In the genomic region with DNA sequence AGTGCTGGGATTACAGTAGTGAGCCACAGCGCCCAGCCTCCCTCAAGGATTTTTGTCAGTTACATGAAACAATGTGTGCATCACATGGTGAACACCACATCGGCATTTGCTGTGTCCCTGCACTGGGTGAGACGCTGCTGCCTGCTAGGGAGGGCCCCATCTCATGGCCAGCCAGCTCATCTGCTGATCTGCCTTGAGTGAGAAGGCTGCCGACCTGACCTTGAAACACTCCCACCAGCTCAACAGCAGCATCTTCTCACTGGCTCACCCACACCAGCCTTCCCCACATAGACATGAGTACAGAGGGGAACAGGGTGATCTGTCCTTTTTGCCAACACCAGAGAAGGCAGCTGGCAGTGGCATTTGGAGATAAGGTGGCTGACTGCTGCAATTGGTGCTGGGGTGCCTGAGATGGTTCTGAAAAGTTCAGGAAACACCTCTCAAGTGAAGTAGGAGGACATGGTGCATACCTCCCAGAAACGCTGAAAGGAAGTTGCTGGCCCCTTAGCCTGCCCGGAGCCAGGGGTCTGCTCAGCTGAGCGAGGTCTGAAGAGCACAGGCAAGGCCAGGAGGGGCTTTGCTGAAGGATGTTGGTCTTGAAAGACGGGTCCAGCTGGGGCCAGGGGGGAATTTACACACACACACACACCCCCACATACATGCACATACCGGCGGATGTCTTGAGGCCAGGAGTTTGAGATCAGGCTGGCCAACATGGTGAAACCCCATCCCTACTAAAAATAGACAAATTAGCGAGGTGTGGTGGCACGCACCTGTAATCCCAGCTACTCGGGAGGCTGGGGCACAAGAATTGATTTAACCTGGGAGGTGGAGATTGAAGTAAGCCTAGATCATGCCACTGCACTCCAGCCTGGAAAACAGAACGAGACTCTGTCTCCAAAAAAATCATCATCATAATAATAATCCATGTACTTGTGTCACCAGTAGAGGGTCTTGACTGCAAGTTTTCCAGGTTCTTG, we compare ENCODE assay signal across 1 cellular context.
TF ChIP-seq lines count a peak whose summit lies in the region.

No MANE protein-coding gene starts in this region.

TF ChIP-seq in HepG2, 621 proteins besides CTCF, POLR2A, EP300 and RAD21:
- TF ChIP-seq ZSCAN29 (CRISPR knock-in tag; conservative IDR thresholded peaks at IDR 0.05), result 0 out of 2 replicates have a peak, but pooled peaks have one; percentile 51
- peak; percentile 53; the same call in 1 of the 2 replicates for TF ChIP-seq ZSCAN25 (CRISPR knock-in tag; IDR thresholded peaks at IDR 0.05)
- peak; percentile 51; the same call in 1 of the 2 replicates for TF ChIP-seq FOXC1 (CRISPR knock-in tag; IDR thresholded peaks at IDR 0.05; ENCODE audit: borderline replicate concordance)
- no peak for TF ChIP-seq NPAS2 (CRISPR knock-in tag; IDR thresholded peaks at IDR 0.05; ENCODE audit: borderline replicate concordance)
- TF ChIP-seq MTA1 (CRISPR knock-in tag; IDR thresholded peaks at IDR 0.05; ENCODE audit: borderline replicate concordance), result 0 out of 2 replicates have a peak, but pooled peaks have one; percentile 29
- TF ChIP-seq ZNF460 (CRISPR knock-in tag; IDR thresholded peaks at IDR 0.05; ENCODE audit: borderline replicate concordance), result peak; percentile 74; the same call in 1 of the 2 replicates
- no peak for TF ChIP-seq FOSL2 (CRISPR knock-in tag; IDR thresholded peaks at IDR 0.05)
- TF ChIP-seq YEATS2 (CRISPR knock-in tag; IDR thresholded peaks at IDR 0.05; ENCODE audit: borderline replicate concordance), result no peak
- TF ChIP-seq HDAC2 (CRISPR knock-in tag; IDR thresholded peaks at IDR 0.05), result 0 out of 2 replicates have a peak, but pooled peaks have one; percentile 2
- no peak; the same call in none of the 2 replicates for TF ChIP-seq SALL1 (CRISPR knock-in tag; IDR thresholded peaks at IDR 0.05)
- TF ChIP-seq MYC (CRISPR knock-in tag; IDR thresholded peaks at IDR 0.05; ENCODE audit: borderline replicate concordance), result 0 out of 2 replicates have a peak, but pooled peaks have one; percentile 11
- no peak for TF ChIP-seq TCF12 (IDR thresholded peaks at IDR 0.05)
- no peak for TF ChIP-seq TCF12 (CRISPR knock-in tag; IDR thresholded peaks at IDR 0.05)
- TF ChIP-seq, protein P1, sequence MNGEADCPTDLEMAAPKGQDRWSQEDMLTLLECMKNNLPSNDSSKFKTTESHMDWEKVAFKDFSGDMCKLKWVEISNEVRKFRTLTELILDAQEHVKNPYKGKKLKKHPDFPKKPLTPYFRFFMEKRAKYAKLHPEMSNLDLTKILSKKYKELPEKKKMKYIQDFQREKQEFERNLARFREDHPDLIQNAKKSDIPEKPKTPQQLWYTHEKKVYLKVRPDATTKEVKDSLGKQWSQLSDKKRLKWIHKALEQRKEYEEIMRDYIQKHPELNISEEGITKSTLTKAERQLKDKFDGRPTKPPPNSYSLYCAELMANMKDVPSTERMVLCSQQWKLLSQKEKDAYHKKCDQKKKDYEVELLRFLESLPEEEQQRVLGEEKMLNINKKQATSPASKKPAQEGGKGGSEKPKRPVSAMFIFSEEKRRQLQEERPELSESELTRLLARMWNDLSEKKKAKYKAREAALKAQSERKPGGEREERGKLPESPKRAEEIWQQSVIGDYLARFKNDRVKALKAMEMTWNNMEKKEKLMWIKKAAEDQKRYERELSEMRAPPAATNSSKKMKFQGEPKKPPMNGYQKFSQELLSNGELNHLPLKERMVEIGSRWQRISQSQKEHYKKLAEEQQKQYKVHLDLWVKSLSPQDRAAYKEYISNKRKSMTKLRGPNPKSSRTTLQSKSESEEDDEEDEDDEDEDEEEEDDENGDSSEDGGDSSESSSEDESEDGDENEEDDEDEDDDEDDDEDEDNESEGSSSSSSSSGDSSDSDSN (CRISPR knock-in tag; IDR thresholded peaks at IDR 0.05), result 0 out of 2 replicates have a peak, but pooled peaks have one; percentile 40
- TF ChIP-seq ZNF333 (CRISPR knock-in tag; IDR thresholded peaks at IDR 0.05; ENCODE audit: borderline replicate concordance), result 0 out of 2 replicates have a peak, but pooled peaks have one; percentile 29
- TF ChIP-seq ZNF543 (CRISPR knock-in tag; IDR thresholded peaks at IDR 0.05), result peak; percentile 46; the same call in 1 of the 2 replicates
- peak; percentile 24 for TF ChIP-seq TEAD3 (CRISPR knock-in tag; optimal IDR thresholded peaks at IDR 0.05; ENCODE audit: borderline replicate concordance)
- 0 out of 2 replicates have a peak, but pooled peaks have one; percentile 37 for TF ChIP-seq ZNF350 (CRISPR knock-in tag; IDR thresholded peaks at IDR 0.05; ENCODE audit: borderline replicate concordance, low read depth)
- TF ChIP-seq, protein P2, sequence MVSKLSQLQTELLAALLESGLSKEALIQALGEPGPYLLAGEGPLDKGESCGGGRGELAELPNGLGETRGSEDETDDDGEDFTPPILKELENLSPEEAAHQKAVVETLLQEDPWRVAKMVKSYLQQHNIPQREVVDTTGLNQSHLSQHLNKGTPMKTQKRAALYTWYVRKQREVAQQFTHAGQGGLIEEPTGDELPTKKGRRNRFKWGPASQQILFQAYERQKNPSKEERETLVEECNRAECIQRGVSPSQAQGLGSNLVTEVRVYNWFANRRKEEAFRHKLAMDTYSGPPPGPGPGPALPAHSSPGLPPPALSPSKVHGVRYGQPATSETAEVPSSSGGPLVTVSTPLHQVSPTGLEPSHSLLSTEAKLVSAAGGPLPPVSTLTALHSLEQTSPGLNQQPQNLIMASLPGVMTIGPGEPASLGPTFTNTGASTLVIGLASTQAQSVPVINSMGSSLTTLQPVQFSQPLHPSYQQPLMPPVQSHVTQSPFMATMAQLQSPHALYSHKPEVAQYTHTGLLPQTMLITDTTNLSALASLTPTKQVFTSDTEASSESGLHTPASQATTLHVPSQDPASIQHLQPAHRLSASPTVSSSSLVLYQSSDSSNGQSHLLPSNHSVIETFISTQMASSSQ (IDR thresholded peaks at IDR 0.05; ENCODE audit: low read depth), result no peak
- TF ChIP-seq, protein P2 (CRISPR knock-in tag; IDR thresholded peaks at IDR 0.05; ENCODE audit: borderline replicate concordance), result 0 out of 2 replicates have a peak, but pooled peaks have one; percentile 19
- peak; percentile 13; the same call in 1 of the 2 replicates for TF ChIP-seq TARDBP (CRISPR knock-in tag; IDR thresholded peaks at IDR 0.05)
- TF ChIP-seq ZNF678 (CRISPR knock-in tag; IDR thresholded peaks at IDR 0.05), result 0 out of 2 replicates have a peak, but pooled peaks have one; percentile 50
- TF ChIP-seq, protein P3, sequence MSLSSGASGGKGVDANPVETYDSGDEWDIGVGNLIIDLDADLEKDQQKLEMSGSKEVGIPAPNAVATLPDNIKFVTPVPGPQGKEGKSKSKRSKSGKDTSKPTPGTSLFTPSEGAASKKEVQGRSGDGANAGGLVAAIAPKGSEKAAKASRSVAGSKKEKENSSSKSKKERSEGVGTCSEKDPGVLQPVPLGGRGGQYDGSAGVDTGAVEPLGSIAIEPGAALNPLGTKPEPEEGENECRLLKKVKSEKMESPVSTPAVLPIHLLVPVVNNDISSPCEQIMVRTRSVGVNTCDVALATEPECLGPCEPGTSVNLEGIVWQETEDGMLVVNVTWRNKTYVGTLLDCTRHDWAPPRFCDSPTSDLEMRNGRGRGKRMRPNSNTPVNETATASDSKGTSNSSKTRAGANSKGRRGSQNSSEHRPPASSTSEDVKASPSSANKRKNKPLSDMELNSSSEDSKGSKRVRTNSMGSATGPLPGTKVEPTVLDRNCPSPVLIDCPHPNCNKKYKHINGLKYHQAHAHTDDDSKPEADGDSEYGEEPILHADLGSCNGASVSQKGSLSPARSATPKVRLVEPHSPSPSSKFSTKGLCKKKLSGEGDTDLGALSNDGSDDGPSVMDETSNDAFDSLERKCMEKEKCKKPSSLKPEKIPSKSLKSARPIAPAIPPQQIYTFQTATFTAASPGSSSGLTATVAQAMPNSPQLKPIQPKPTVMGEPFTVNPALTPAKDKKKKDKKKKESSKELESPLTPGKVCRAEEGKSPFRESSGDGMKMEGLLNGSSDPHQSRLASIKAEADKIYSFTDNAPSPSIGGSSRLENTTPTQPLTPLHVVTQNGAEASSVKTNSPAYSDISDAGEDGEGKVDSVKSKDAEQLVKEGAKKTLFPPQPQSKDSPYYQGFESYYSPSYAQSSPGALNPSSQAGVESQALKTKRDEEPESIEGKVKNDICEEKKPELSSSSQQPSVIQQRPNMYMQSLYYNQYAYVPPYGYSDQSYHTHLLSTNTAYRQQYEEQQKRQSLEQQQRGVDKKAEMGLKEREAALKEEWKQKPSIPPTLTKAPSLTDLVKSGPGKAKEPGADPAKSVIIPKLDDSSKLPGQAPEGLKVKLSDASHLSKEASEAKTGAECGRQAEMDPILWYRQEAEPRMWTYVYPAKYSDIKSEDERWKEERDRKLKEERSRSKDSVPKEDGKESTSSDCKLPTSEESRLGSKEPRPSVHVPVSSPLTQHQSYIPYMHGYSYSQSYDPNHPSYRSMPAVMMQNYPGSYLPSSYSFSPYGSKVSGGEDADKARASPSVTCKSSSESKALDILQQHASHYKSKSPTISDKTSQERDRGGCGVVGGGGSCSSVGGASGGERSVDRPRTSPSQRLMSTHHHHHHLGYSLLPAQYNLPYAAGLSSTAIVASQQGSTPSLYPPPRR (CRISPR knock-in tag; IDR thresholded peaks at IDR 0.05; ENCODE audit: borderline replicate concordance), result 0 out of 2 replicates have a peak, but pooled peaks have one; percentile 21
- 0 out of 2 replicates have a peak, but pooled peaks have one; percentile 27 for TF ChIP-seq ZMAT3 (CRISPR knock-in tag; conservative IDR thresholded peaks at IDR 0.05)
- TF ChIP-seq, protein P4, sequence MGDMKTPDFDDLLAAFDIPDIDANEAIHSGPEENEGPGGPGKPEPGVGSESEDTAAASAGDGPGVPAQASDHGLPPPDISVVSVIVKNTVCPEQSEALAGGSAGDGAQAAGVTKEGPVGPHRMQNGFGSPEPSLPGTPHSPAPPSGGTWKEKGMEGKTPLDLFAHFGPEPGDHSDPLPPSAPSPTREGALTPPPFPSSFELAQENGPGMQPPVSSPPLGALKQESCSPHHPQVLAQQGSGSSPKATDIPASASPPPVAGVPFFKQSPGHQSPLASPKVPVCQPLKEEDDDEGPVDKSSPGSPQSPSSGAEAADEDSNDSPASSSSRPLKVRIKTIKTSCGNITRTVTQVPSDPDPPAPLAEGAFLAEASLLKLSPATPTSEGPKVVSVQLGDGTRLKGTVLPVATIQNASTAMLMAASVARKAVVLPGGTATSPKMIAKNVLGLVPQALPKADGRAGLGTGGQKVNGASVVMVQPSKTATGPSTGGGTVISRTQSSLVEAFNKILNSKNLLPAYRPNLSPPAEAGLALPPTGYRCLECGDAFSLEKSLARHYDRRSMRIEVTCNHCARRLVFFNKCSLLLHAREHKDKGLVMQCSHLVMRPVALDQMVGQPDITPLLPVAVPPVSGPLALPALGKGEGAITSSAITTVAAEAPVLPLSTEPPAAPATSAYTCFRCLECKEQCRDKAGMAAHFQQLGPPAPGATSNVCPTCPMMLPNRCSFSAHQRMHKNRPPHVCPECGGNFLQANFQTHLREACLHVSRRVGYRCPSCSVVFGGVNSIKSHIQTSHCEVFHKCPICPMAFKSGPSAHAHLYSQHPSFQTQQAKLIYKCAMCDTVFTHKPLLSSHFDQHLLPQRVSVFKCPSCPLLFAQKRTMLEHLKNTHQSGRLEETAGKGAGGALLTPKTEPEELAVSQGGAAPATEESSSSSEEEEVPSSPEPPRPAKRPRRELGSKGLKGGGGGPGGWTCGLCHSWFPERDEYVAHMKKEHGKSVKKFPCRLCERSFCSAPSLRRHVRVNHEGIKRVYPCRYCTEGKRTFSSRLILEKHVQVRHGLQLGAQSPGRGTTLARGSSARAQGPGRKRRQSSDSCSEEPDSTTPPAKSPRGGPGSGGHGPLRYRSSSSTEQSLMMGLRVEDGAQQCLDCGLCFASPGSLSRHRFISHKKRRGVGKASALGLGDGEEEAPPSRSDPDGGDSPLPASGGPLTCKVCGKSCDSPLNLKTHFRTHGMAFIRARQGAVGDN (CRISPR knock-in tag; IDR thresholded peaks at IDR 0.05), result peak; percentile 43
- TF ChIP-seq, protein P5, sequence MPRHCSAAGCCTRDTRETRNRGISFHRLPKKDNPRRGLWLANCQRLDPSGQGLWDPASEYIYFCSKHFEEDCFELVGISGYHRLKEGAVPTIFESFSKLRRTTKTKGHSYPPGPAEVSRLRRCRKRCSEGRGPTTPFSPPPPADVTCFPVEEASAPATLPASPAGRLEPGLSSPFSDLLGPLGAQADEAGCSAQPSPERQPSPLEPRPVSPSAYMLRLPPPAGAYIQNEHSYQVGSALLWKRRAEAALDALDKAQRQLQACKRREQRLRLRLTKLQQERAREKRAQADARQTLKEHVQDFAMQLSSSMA (CRISPR knock-in tag; IDR thresholded peaks at IDR 0.05), result 0 out of 2 replicates have a peak, but pooled peaks have one; percentile 43
- TF ChIP-seq PITX1 (CRISPR knock-in tag; IDR thresholded peaks at IDR 0.05), result 0 out of 2 replicates have a peak, but pooled peaks have one; percentile 16
- TF ChIP-seq MEIS2 (CRISPR knock-in tag; IDR thresholded peaks at IDR 0.05), result no peak
